3 cellular contexts compared by ENCODE assay signal in the genomic region with DNA sequence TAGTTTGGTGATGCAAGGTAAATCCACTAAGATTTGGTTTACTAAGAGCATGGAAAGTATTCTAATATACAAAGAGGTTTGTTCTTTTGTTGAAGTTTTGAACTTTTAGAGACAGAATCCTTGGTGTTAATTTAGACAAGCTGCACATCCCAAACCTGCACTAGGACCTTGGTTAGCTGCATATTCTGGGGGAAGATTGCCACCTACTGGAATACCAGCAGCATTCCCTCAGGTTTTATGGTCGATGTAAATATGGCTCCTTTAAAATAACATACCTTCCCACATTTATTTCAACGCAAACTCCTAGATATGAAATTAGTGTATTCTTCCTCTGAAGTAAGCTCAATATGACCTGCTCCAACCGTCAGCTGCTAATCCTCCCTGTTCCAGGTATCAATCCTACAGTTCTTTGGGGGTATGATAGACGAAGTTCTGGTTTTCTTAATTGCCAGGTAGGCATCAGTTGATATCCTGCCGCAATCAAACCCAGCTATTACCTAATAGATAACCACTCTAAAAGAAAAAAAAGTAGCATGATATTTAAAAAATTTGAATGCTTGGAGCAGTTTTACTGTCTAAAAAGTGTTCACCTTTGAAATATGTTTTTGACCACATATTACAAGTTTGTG.
A peak's percentile ranks its signal among the peaks of the same experiment; 100 is the strongest.
TF ChIP-seq lines count a peak whose summit lies in the region.

No MANE protein-coding gene starts in this region.

TF ChIP-seq in HCT116, 20 proteins besides CTCF, POLR2A, EP300 and RAD21 (continued from another document):
- peak; percentile 13 for TF ChIP-seq YY1 (IDR thresholded peaks at IDR 0.05; ENCODE audit: extremely low read depth, insufficient replicate concordance, low read depth, low read length)
TF ChIP-seq in HCT116: peak in this region for 1.

TF ChIP-seq in K562, 482 proteins besides CTCF, POLR2A, EP300 and RAD21 (continued from another document):
- no peak for TF ChIP-seq CREBBP (IDR thresholded peaks at IDR 0.05; ENCODE audit: low read depth, low read length)
- no peak for TF ChIP-seq TCF7L2 (IDR thresholded peaks at IDR 0.05; ENCODE audit: low read depth, low read length)
- no peak for TF ChIP-seq SNIP1 (IDR thresholded peaks at IDR 0.05; ENCODE audit: low read depth)
- TF ChIP-seq CBX3 (IDR thresholded peaks at IDR 0.05; ENCODE audit: borderline replicate concordance in 1 of 2, low read length in 2 of 2) = no peak
- TF ChIP-seq POU5F1 (IDR thresholded peaks at IDR 0.05; ENCODE audit: borderline replicate concordance, low read depth, low read length, partially characterized antibody) = no peak
- TF ChIP-seq, protein P1, sequence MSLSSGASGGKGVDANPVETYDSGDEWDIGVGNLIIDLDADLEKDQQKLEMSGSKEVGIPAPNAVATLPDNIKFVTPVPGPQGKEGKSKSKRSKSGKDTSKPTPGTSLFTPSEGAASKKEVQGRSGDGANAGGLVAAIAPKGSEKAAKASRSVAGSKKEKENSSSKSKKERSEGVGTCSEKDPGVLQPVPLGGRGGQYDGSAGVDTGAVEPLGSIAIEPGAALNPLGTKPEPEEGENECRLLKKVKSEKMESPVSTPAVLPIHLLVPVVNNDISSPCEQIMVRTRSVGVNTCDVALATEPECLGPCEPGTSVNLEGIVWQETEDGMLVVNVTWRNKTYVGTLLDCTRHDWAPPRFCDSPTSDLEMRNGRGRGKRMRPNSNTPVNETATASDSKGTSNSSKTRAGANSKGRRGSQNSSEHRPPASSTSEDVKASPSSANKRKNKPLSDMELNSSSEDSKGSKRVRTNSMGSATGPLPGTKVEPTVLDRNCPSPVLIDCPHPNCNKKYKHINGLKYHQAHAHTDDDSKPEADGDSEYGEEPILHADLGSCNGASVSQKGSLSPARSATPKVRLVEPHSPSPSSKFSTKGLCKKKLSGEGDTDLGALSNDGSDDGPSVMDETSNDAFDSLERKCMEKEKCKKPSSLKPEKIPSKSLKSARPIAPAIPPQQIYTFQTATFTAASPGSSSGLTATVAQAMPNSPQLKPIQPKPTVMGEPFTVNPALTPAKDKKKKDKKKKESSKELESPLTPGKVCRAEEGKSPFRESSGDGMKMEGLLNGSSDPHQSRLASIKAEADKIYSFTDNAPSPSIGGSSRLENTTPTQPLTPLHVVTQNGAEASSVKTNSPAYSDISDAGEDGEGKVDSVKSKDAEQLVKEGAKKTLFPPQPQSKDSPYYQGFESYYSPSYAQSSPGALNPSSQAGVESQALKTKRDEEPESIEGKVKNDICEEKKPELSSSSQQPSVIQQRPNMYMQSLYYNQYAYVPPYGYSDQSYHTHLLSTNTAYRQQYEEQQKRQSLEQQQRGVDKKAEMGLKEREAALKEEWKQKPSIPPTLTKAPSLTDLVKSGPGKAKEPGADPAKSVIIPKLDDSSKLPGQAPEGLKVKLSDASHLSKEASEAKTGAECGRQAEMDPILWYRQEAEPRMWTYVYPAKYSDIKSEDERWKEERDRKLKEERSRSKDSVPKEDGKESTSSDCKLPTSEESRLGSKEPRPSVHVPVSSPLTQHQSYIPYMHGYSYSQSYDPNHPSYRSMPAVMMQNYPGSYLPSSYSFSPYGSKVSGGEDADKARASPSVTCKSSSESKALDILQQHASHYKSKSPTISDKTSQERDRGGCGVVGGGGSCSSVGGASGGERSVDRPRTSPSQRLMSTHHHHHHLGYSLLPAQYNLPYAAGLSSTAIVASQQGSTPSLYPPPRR (CRISPR knock-in tag; IDR thresholded peaks at IDR 0.05; ENCODE audit: borderline replicate concordance) = no peak
- TF ChIP-seq BHLHE40 (IDR thresholded peaks at IDR 0.05; ENCODE audit: low read length) = no peak
- TF ChIP-seq, protein P2, sequence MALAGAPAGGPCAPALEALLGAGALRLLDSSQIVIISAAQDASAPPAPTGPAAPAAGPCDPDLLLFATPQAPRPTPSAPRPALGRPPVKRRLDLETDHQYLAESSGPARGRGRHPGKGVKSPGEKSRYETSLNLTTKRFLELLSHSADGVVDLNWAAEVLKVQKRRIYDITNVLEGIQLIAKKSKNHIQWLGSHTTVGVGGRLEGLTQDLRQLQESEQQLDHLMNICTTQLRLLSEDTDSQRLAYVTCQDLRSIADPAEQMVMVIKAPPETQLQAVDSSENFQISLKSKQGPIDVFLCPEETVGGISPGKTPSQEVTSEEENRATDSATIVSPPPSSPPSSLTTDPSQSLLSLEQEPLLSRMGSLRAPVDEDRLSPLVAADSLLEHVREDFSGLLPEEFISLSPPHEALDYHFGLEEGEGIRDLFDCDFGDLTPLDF (CRISPR knock-in tag; IDR thresholded peaks at IDR 0.05) = no peak
- no peak for TF ChIP-seq CBFA2T3 (IDR thresholded peaks at IDR 0.05)
- TF ChIP-seq, protein P3, sequence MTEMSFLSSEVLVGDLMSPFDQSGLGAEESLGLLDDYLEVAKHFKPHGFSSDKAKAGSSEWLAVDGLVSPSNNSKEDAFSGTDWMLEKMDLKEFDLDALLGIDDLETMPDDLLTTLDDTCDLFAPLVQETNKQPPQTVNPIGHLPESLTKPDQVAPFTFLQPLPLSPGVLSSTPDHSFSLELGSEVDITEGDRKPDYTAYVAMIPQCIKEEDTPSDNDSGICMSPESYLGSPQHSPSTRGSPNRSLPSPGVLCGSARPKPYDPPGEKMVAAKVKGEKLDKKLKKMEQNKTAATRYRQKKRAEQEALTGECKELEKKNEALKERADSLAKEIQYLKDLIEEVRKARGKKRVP (CRISPR knock-in tag; IDR thresholded peaks at IDR 0.05) = no peak
- TF ChIP-seq, protein P4, sequence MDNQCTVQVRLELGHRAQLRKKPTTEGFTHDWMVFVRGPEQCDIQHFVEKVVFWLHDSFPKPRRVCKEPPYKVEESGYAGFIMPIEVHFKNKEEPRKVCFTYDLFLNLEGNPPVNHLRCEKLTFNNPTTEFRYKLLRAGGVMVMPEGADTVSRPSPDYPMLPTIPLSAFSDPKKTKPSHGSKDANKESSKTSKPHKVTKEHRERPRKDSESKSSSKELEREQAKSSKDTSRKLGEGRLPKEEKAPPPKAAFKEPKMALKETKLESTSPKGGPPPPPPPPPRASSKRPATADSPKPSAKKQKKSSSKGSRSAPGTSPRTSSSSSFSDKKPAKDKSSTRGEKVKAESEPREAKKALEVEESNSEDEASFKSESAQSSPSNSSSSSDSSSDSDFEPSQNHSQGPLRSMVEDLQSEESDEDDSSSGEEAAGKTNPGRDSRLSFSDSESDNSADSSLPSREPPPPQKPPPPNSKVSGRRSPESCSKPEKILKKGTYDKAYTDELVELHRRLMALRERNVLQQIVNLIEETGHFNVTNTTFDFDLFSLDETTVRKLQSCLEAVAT (IDR thresholded peaks at IDR 0.05) = no peak
- TF ChIP-seq CHD4 (IDR thresholded peaks at IDR 0.05; ENCODE audit: insufficient read depth, insufficient replicate concordance, low read depth, low read length, poor library complexity, severe bottlenecking) = no peak
- no peak for TF ChIP-seq ZBTB8A (IDR thresholded peaks at IDR 0.05; ENCODE audit: partially characterized antibody)
- no peak for TF ChIP-seq TRIM24 (IDR thresholded peaks at IDR 0.05)
- no peak for TF ChIP-seq ETS2 (tag; IDR thresholded peaks at IDR 0.05; ENCODE audit: borderline replicate concordance, poor library complexity, severe bottlenecking)
- no peak for TF ChIP-seq CEBPG (CRISPR knock-in tag; IDR thresholded peaks at IDR 0.05)
- TF ChIP-seq CEBPG (tag; conservative IDR thresholded peaks at IDR 0.05 in 1 of 2, IDR thresholded peaks at IDR 0.05 in 1 of 2) = no peak
- no peak for TF ChIP-seq PHF21A (IDR thresholded peaks at IDR 0.05; ENCODE audit: borderline replicate concordance, low read depth)

TF ChIP-seq in liver, 16 proteins besides CTCF, POLR2A, EP300 and RAD21 (continued from another document):
- TF ChIP-seq, protein P5, sequence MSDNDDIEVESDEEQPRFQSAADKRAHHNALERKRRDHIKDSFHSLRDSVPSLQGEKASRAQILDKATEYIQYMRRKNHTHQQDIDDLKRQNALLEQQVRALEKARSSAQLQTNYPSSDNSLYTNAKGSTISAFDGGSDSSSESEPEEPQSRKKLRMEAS (IDR thresholded peaks at IDR 0.05) = peak; percentile 8
- TF ChIP-seq YY1 (IDR thresholded peaks at IDR 0.05) (peak; percentile 82), FOXA2 (IDR thresholded peaks at IDR 0.05) (peak; percentile 54), EGR1 (IDR thresholded peaks at IDR 0.05; ENCODE audit: low read depth in 2 of 2) (no peak), SP1 (IDR thresholded peaks at IDR 0.05) (no peak)
- TF ChIP-seq, protein P6, sequence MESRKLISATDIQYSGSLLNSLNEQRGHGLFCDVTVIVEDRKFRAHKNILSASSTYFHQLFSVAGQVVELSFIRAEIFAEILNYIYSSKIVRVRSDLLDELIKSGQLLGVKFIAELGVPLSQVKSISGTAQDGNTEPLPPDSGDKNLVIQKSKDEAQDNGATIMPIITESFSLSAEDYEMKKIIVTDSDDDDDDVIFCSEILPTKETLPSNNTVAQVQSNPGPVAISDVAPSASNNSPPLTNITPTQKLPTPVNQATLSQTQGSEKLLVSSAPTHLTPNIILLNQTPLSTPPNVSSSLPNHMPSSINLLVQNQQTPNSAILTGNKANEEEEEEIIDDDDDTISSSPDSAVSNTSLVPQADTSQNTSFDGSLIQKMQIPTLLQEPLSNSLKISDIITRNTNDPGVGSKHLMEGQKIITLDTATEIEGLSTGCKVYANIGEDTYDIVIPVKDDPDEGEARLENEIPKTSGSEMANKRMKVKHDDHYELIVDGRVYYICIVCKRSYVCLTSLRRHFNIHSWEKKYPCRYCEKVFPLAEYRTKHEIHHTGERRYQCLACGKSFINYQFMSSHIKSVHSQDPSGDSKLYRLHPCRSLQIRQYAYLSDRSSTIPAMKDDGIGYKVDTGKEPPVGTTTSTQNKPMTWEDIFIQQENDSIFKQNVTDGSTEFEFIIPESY (IDR thresholded peaks at IDR 0.05) = no peak
- TF ChIP-seq, protein P7, sequence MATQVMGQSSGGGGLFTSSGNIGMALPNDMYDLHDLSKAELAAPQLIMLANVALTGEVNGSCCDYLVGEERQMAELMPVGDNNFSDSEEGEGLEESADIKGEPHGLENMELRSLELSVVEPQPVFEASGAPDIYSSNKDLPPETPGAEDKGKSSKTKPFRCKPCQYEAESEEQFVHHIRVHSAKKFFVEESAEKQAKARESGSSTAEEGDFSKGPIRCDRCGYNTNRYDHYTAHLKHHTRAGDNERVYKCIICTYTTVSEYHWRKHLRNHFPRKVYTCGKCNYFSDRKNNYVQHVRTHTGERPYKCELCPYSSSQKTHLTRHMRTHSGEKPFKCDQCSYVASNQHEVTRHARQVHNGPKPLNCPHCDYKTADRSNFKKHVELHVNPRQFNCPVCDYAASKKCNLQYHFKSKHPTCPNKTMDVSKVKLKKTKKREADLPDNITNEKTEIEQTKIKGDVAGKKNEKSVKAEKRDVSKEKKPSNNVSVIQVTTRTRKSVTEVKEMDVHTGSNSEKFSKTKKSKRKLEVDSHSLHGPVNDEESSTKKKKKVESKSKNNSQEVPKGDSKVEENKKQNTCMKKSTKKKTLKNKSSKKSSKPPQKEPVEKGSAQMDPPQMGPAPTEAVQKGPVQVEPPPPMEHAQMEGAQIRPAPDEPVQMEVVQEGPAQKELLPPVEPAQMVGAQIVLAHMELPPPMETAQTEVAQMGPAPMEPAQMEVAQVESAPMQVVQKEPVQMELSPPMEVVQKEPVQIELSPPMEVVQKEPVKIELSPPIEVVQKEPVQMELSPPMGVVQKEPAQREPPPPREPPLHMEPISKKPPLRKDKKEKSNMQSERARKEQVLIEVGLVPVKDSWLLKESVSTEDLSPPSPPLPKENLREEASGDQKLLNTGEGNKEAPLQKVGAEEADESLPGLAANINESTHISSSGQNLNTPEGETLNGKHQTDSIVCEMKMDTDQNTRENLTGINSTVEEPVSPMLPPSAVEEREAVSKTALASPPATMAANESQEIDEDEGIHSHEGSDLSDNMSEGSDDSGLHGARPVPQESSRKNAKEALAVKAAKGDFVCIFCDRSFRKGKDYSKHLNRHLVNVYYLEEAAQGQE (IDR thresholded peaks at IDR 0.05) = no peak
